In genomic region chr14:22871962-22872832, GRCh38 we compare ENCODE assay signal across 1 cellular context.
TF ChIP-seq lines count a peak whose summit lies in the region.

No MANE protein-coding gene starts in this region.

TF ChIP-seq in HepG2, 621 proteins besides CTCF, POLR2A, EP300 and RAD21 (continued from another document and continues in another):
- TF ChIP-seq LRRFIP1 (CRISPR knock-in tag; conservative IDR thresholded peaks at IDR 0.05) (0 out of 2 replicates have a peak, but pooled peaks have one; percentile 79), ZNF597 (CRISPR knock-in tag; IDR thresholded peaks at IDR 0.05) (0 out of 2 replicates have a peak, but pooled peaks have one; percentile 1), ZNF430 (CRISPR knock-in tag; IDR thresholded peaks at IDR 0.05) (no peak; the same call in 1 of the 2 replicates), NAIF1 (CRISPR knock-in tag; IDR thresholded peaks at IDR 0.05; ENCODE audit: borderline replicate concordance) (peak; percentile 19; the same call in 1 of the 2 replicates), RFX3 (CRISPR knock-in tag; IDR thresholded peaks at IDR 0.05) (no peak), MTF2 (CRISPR knock-in tag; IDR thresholded peaks at IDR 0.05; ENCODE audit: borderline replicate concordance) (no peak), ZNF687 (CRISPR knock-in tag; IDR thresholded peaks at IDR 0.05) (peak; percentile 87), EED (CRISPR knock-in tag; IDR thresholded peaks at IDR 0.05) (no peak), NFYB (CRISPR knock-in tag; IDR thresholded peaks at IDR 0.05) (no peak; the same call in 1 of the 2 replicates), HCFC1 (IDR thresholded peaks at IDR 0.05; ENCODE audit: low read depth, low read length) (no peak), HNRNPL (IDR thresholded peaks at IDR 0.05; ENCODE audit: low read depth, low read length) (no peak), ZFX (CRISPR knock-in tag; IDR thresholded peaks at IDR 0.05; ENCODE audit: low read depth) (no peak; the same call in none of the 2 replicates), ZNF331 (CRISPR knock-in tag; IDR thresholded peaks at IDR 0.05) (peak; percentile 83), ZNF749 (CRISPR knock-in tag; IDR thresholded peaks at IDR 0.05; ENCODE audit: borderline replicate concordance) (no peak), CHD2 (IDR thresholded peaks at IDR 0.05; ENCODE audit: low read depth, low read length) (no peak), ZNF326 (CRISPR knock-in tag; IDR thresholded peaks at IDR 0.05; ENCODE audit: borderline replicate concordance) (no peak), ZMAT3 (CRISPR knock-in tag; conservative IDR thresholded peaks at IDR 0.05) (no peak), JUNB (CRISPR knock-in tag; IDR thresholded peaks at IDR 0.05; ENCODE audit: borderline replicate concordance) (no peak), HHEX (CRISPR knock-in tag; IDR thresholded peaks at IDR 0.05) (no peak), ZNF337 (CRISPR knock-in tag; IDR thresholded peaks at IDR 0.05; ENCODE audit: borderline replicate concordance, low read depth) (no peak), FIP1L1 (IDR thresholded peaks at IDR 0.05; ENCODE audit: borderline replicate concordance, insufficient read depth, low read depth, low read length) (no peak; the same call in 1 of the 2 replicates), ZNF224 (CRISPR knock-in tag; IDR thresholded peaks at IDR 0.05) (no peak), ZNF737 (CRISPR knock-in tag; IDR thresholded peaks at IDR 0.05; ENCODE audit: borderline replicate concordance) (no peak), TBL1XR1 (IDR thresholded peaks at IDR 0.05; ENCODE audit: borderline replicate concordance, low read length, partially characterized antibody) (no peak), MAX (IDR thresholded peaks at IDR 0.05) (peak; percentile 19; the same call in 1 of the 2 replicates), AHR (CRISPR knock-in tag; IDR thresholded peaks at IDR 0.05) (no peak), CC2D1A (CRISPR knock-in tag; IDR thresholded peaks at IDR 0.05) (no peak), RFXAP (CRISPR knock-in tag; IDR thresholded peaks at IDR 0.05; ENCODE audit: borderline replicate concordance) (no peak; the same call in 1 of the 2 replicates), NCOA1 (CRISPR knock-in tag; IDR thresholded peaks at IDR 0.05) (no peak), SNAPC5 (CRISPR knock-in tag; IDR thresholded peaks at IDR 0.05; ENCODE audit: borderline replicate concordance) (no peak), REL (CRISPR knock-in tag; conservative IDR thresholded peaks at IDR 0.05) (no peak; the same call in 1 of the 2 replicates), ZNF607 (CRISPR knock-in tag; IDR thresholded peaks at IDR 0.05; ENCODE audit: borderline replicate concordance) (no peak), ZNF678 (CRISPR knock-in tag; IDR thresholded peaks at IDR 0.05) (peak; percentile 11; the same call in 1 of the 2 replicates), AHDC1 (CRISPR knock-in tag; IDR thresholded peaks at IDR 0.05; ENCODE audit: borderline replicate concordance) (no peak), SMAD1 (CRISPR knock-in tag; IDR thresholded peaks at IDR 0.05; ENCODE audit: borderline replicate concordance, low read depth) (no peak), ZNF280D (CRISPR knock-in tag; IDR thresholded peaks at IDR 0.05) (no peak), ZNF75D (CRISPR knock-in tag; IDR thresholded peaks at IDR 0.05; ENCODE audit: borderline replicate concordance) (peak; percentile 79; the same call in 1 of the 2 replicates), KLF11 (CRISPR knock-in tag; IDR thresholded peaks at IDR 0.05) (no peak; the same call in 1 of the 2 replicates), PHF8 (CRISPR knock-in tag; IDR thresholded peaks at IDR 0.05) (no peak), IKZF4 (CRISPR knock-in tag; IDR thresholded peaks at IDR 0.05; ENCODE audit: borderline replicate concordance, low read depth, not compliant biosample characterization) (no peak), NR2F1 (CRISPR knock-in tag; IDR thresholded peaks at IDR 0.05) (no peak), NFKBIZ (CRISPR knock-in tag; IDR thresholded peaks at IDR 0.05) (peak; percentile 16; the same call in 1 of the 2 replicates), KDM1A (CRISPR knock-in tag; IDR thresholded peaks at IDR 0.05) (no peak), MXD1 (CRISPR knock-in tag; IDR thresholded peaks at IDR 0.05) (no peak; the same call in 1 of the 2 replicates), CENPT (CRISPR knock-in tag; IDR thresholded peaks at IDR 0.05; ENCODE audit: low read depth) (no peak), ZNF883 (CRISPR knock-in tag; IDR thresholded peaks at IDR 0.05; ENCODE audit: not compliant biosample characterization) (peak; percentile 14), ZNF567 (CRISPR knock-in tag; IDR thresholded peaks at IDR 0.05; ENCODE audit: borderline replicate concordance) (no peak), FOXA1 (IDR thresholded peaks at IDR 0.05) (no peak), FOXA1 (CRISPR knock-in tag; IDR thresholded peaks at IDR 0.05) (no peak), SP5 (CRISPR knock-in tag; IDR thresholded peaks at IDR 0.05; ENCODE audit: borderline replicate concordance, low read depth) (no peak)
